In genomic region chr21:27838585-27838984, GRCh38 we compare ENCODE assay signal across 20 cellular contexts.
DNase-seq lines count a peak whose midpoint lies in the region; ATAC-seq, FAIRE-seq and TF ChIP-seq lines count a peak whose summit lies in the region.
"Had no signal": no experiment of that assay in that cellular context is flagged by ENCODE, and none has a peak within 500 bp of the region (broad histone marks: within the 10 kb centered on the region; RNA-seq: fewer than 3 reads in every experiment).

No MANE protein-coding gene starts in this region.

- H3K4me3 ChIP-seq in right lobe of liver (no peak overlapping the region), HepG2 (replicated peaks in 1 of 3; ENCODE audit: insufficient read depth in 1 of 3, low read depth in 2 of 3, low read length in 3 of 3) (no peak overlapping the region), Karpas-422 (ENCODE audit: low read length) (no peak overlapping the region)
- H3K4me3 ChIP-seq: BLaER1, HAP-1 had no signal

- no peak overlapping the region for H3K9ac ChIP-seq in HepG2 (ENCODE audit: insufficient read depth, low read depth, low read length)
- H3K9ac ChIP-seq in Karpas-422 (ENCODE audit: low read length): no peak overlapping the region
- H3K9ac ChIP-seq: BLaER1 had no signal

- no peak for TF ChIP-seq EP300 in HepG2 (IDR thresholded peaks at IDR 0.05; ENCODE audit: low read depth in 2 of 2, low read length in 2 of 2)
- TF ChIP-seq EP300 in HepG2 (CRISPR knock-in tag; IDR thresholded peaks at IDR 0.05; ENCODE audit: borderline replicate concordance): no peak

- POLR2A ChIA-PET in HepG2 (lab: Yijun Ruan, JAX): no interaction called here

- H3K27ac ChIP-seq in right lobe of liver (no peak overlapping the region), HepG2 (ENCODE audit: extremely low read length, insufficient read depth, low read length) (no peak overlapping the region), Karpas-422 (ENCODE audit: low read length) (no peak overlapping the region)
- H3K27ac ChIP-seq: 22Rv1, BLaER1, C4-2B had no signal

- FAIRE-seq in HepG2 (lab: Jason Lieb, UNC): no peak
- FAIRE-seq: GM12892, H54 had no signal

- H3K27me3 ChIP-seq in right lobe of liver (no peaks in the 10 kb centered on the region), HepG2 (ENCODE audit: control insufficient read depth in 1 of 2, insufficient read depth in 2 of 2, low read length in 2 of 2) (no peaks in the 10 kb centered on the region), Karpas-422 (ENCODE audit: low read length) (no peaks in the 10 kb centered on the region)
- H3K27me3 ChIP-seq: BLaER1 had no signal

- intact Hi-C loops in Right ventricle myocardium superior (cut with DNase I): no loop called here
- intact Hi-C loops in left cardiac atrium (cut with DNase I): no loop called here
- intact Hi-C loops in right lobe of liver (cut with DNase I): no loop called here
- intact Hi-C loops in HepG2 (cut with micrococcal nuclease; ENCODE audit: unreplicated experiment): no loop called here
- intact Hi-C loops in sciatic nerve (cut with DNase I): no loop called here

- ATAC-seq in Right ventricle myocardium superior (ENCODE audit: poor library complexity): peak; percentile 85
- ATAC-seq in left cardiac atrium: no peak
- peak in 3 of 4 donors; percentile 30 to 61 (median 32) for ATAC-seq in right lobe of liver
- no peak for ATAC-seq in HepG2
- peak; percentile 67 for ATAC-seq in sciatic nerve
- ATAC-seq in HG03095 (IDR thresholded peaks at IDR 0.05; ENCODE audit: unreplicated experiment): no peak
- ATAC-seq: CD8-positive, alpha-beta T cell had no signal

- TF ChIP-seq CTCF in right lobe of liver (IDR thresholded peaks at IDR 0.05) (no peak), HepG2 (CRISPR knock-in tag; IDR thresholded peaks at IDR 0.05) (no peak)

- H3K4me2 ChIP-seq in HepG2 (ENCODE audit: low read depth, low read length) (no peak overlapping the region), Karpas-422 (ENCODE audit: low read depth, low read length, poor library complexity, severe bottlenecking) (no peak overlapping the region)
- H3K4me2 ChIP-seq: BLaER1 had no signal

- H3K79me2 ChIP-seq in HepG2 (ENCODE audit: insufficient read depth, low read length) (no peaks in the 10 kb centered on the region), Karpas-422 (ENCODE audit: low read length) (no peaks in the 10 kb centered on the region)

- DNase-seq in Right ventricle myocardium superior: no peak
- DNase-seq in left cardiac atrium: no peak
- DNase-seq in right lobe of liver: no peak
- no peak for DNase-seq in HepG2 (ENCODE audit: low spot score)
- DNase-seq in sciatic nerve (ENCODE audit: low spot score): no peak
- no peak for DNase-seq in Karpas-422
- DNase-seq: Caco-2; CD4-positive, CD25-positive, alpha-beta regulatory T cell; CD8-positive, alpha-beta T cell; DMS153; DND-41; GOT3; HFFc6 had no signal

- no peaks in the 10 kb centered on the region for H4K20me1 ChIP-seq in HepG2 (ENCODE audit: insufficient read depth, low read length)
- H4K20me1 ChIP-seq in Karpas-422 (ENCODE audit: insufficient read depth, low read depth, low read length): no peaks in the 10 kb centered on the region
- H4K20me1 ChIP-seq: BLaER1 had no signal

- CTCF ChIA-PET in HepG2 (lab: Yijun Ruan, JAX; ENCODE audit: low intra/inter-chr PET ratio, low total read pairs): no interaction called here

- in situ Hi-C loops in HepG2 (cut with HindIII; ENCODE audit: extremely low pct_ligation_motif_present, low pct_unique_long_range_greater_than_20kb): no loop called here

- H3K9me2 ChIP-seq in Karpas-422 (replicated peaks; ENCODE audit: insufficient read depth, low read length): no peaks in the 10 kb centered on the region

- H3K9me3 ChIP-seq in right lobe of liver: no peaks in the 10 kb centered on the region
- H3K9me3 ChIP-seq in HepG2 (ENCODE audit: low read length): peaks cover 61% of the 10 kb centered on the region
- peaks cover 13% of the 10 kb centered on the region; the same call in 1 of the 2 replicates for H3K9me3 ChIP-seq in Karpas-422 (ENCODE audit: low read length)
- H3K9me3 ChIP-seq: BLaER1, Caco-2 had no signal

- no peaks in the 10 kb centered on the region for H3K36me3 ChIP-seq in right lobe of liver
- no peaks in the 10 kb centered on the region for H3K36me3 ChIP-seq in HepG2 (replicated peaks in 1 of 2; ENCODE audit: control insufficient read depth in 1 of 2, insufficient read depth in 2 of 2, low read length in 2 of 2)
- H3K36me3 ChIP-seq in Karpas-422 (ENCODE audit: insufficient read depth, low read length): no peaks in the 10 kb centered on the region
- H3K36me3 ChIP-seq: BLaER1, HAP-1 had no signal

- no peak for TF ChIP-seq RAD21 in HepG2 (CRISPR knock-in tag; IDR thresholded peaks at IDR 0.05)

- H3K4me1 ChIP-seq in right lobe of liver (no peaks in the 10 kb centered on the region), HepG2 (ENCODE audit: insufficient read depth, low read length) (no peaks in the 10 kb centered on the region), Karpas-422 (ENCODE audit: low read length) (no peaks in the 10 kb centered on the region)
- H3K4me1 ChIP-seq: BLaER1, Caco-2, HAP-1 had no signal

- no TSS peak for BruUV-seq in HepG2 (replicated peaks; lab: Mats Ljungman, UMichigan)

- TF ChIP-seq POLR2A in right lobe of liver (IDR thresholded peaks at IDR 0.05) (no peak), HepG2 (IDR thresholded peaks at IDR 0.05; ENCODE audit: insufficient read depth in 1 of 2, low read depth in 2 of 2, low read length in 2 of 2) (no peak)

- H2AFZ ChIP-seq in HepG2 (ENCODE audit: low read length) (no peak overlapping the region), Karpas-422 (ENCODE audit: low read length) (no peak overlapping the region)

- WGBS in right lobe of liver (ENCODE audit: insufficient coverage, low coverage, low lambda C conversion rate, missing lambda C conversion rate): 53% methylated on average over 1 of the region's 1 CpG
- 8% methylated on average over 1 of the region's 1 CpG for WGBS in HepG2 (ENCODE audit: low lambda C conversion rate)

TF ChIP-seq in HepG2, 621 proteins besides CTCF, POLR2A, EP300 and RAD21:
- TF ChIP-seq JUND (CRISPR knock-in tag; IDR thresholded peaks at IDR 0.05) (no peak), ZNF737 (CRISPR knock-in tag; IDR thresholded peaks at IDR 0.05; ENCODE audit: borderline replicate concordance) (no peak), MBD4 (IDR thresholded peaks at IDR 0.05; ENCODE audit: borderline replicate concordance, low read length) (no peak)
- TF ChIP-seq, protein P1, sequence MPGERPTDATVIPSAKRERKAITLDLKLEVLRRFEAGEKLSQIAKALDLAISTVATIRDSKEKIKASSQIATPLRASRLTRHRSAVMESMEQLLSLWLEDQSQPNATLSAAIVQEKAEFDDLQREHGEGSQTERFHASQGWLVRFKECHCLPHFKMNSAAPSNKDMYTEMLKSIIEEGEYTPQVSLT (CRISPR knock-in tag; IDR thresholded peaks at IDR 0.05; ENCODE audit: borderline replicate concordance, low read depth): no peak

Comparison
In these comparisons a context has a peak if more than half of its experiments do, and no peak if none do; other contexts are left out.
1. ATAC-seq: peak in Right ventricle myocardium superior (single experiment), right lobe of liver (3 of 4) and sciatic nerve (single experiment); none in left cardiac atrium (0 of 2), HepG2 (single experiment) and HG03095 (single experiment).